ENCODE assay signal across 1 cellular context in genomic region chr11:2998073-2998850, GRCh38.
TF ChIP-seq lines count a peak whose summit lies in the region.

No MANE protein-coding gene starts in this region.

TF ChIP-seq in H1, 55 proteins besides CTCF, POLR2A, EP300 and RAD21:
- TF ChIP-seq E2F6 (IDR thresholded peaks at IDR 0.05), result no peak
- no peak for TF ChIP-seq HDAC6 (IDR thresholded peaks at IDR 0.05; ENCODE audit: low read depth, low read length)
- no peak for TF ChIP-seq KDM4A (IDR thresholded peaks at IDR 0.05; ENCODE audit: low read depth, low read length, severe bottlenecking)
